Comparison of ENCODE assay signal across 25 cellular contexts in genomic region chr20:64244870-64245603, GRCh38. TPM values are rescaled to one million over a fixed set of nuclear protein-coding genes. Genes with fewer than 3 reads are reported as not detected.
DNase-seq lines count a peak whose midpoint lies in the region; ATAC-seq and TF ChIP-seq lines count a peak whose summit lies in the region.
"Had no signal": no experiment of that assay in that cellular context is flagged by ENCODE, and none has a peak within 500 bp of the region (broad histone marks: within the 10 kb centered on the region; RNA-seq: fewer than 3 reads in every experiment).

No MANE protein-coding gene starts in this region.

- DNase-seq in NCI-H748 (lab: John Stamatoyannopoulos, UW; ENCODE audit: unreplicated experiment): peak; percentile 3
- no peak for DNase-seq in NCI-H748 treated with DMSO at 0.1 percent for 48 hours (lab: John Stamatoyannopoulos, UW)
- DNase-seq in CD8-positive, alpha-beta T cell: peak in 1 of 7 experiments; percentile 44
- DNase-seq in central memory CD8-positive, alpha-beta T cell (ENCODE audit: low spot score in 2 of 2): no peak
- peak in 2 of 10 donors; percentile 22 to 34 for DNase-seq in naive thymus-derived CD8-positive, alpha-beta T cell
- no peak for DNase-seq in esophagus squamous epithelium (lab: John Stamatoyannopoulos, UW)
- DNase-seq: activated CD4-positive, alpha-beta T cell treated with anti-CD3 and anti-CD28 coated beads, Interleukin-2, amount 10 ng/mL, durations not matched to agents 7 days and 5 days; C1 segment of cervical spinal cord; DMS153; effector memory CD8-positive, alpha-beta T cell; GF-D8; left ventricle myocardium superior; mucosa of descending colon; NCI-H2171 treated with DMSO at 0.1 percent for 48 hours; NCI-H82; PC-9; SJCRH30; stimulated activated CD4-positive, alpha-beta T cell treated with anti-CD3 and anti-CD28 coated beads, Interleukin-4, amount 100 ng/mL, for 24 hours; T-helper 17 cell; upper lobe of right lung had no signal

- H3K36me3 ChIP-seq in CD8-positive, alpha-beta T cell (ENCODE audit: insufficient read depth, low read length): no peaks in the 10 kb centered on the region
- H3K36me3 ChIP-seq in esophagus squamous epithelium: no peaks in the 10 kb centered on the region
- H3K36me3 ChIP-seq: SJCRH30, upper lobe of right lung had no signal

- no peak for TF ChIP-seq POLR2A in esophagus squamous epithelium (IDR thresholded peaks at IDR 0.05)

- POLR2A ChIA-PET in CD8-positive, alpha-beta T cell (lab: Charles Lee): interaction anchor here (1.5 kb wide), 1 partner anchor 10 kb away, joined by 5 read pairs; the partner anchor contains the start of gene PCMTD2
- POLR2A ChIA-PET in naive thymus-derived CD8-positive, alpha-beta T cell (lab: Charles Lee): interaction anchor here (1.3 to 2.3 kb wide), 2 partner anchors 9 to 11 kb away, joined by 3 to 10 read pairs; partner anchors contain the start of gene PCMTD2

- no peaks in the 10 kb centered on the region for H3K36me3 Mint-ChIP-seq in CD8-positive, alpha-beta T cell
- H3K36me3 Mint-ChIP-seq in central memory CD8-positive, alpha-beta T cell (ENCODE audit: insufficient read depth): peaks cover 1% of the 10 kb centered on the region
- H3K36me3 Mint-ChIP-seq in naive thymus-derived CD8-positive, alpha-beta T cell: no peaks in the 10 kb centered on the region
- H3K36me3 Mint-ChIP-seq: activated naive CD4-positive, alpha-beta T cell treated with anti-CD3 and anti-CD28 coated beads, Interleukin-2, amount 50 U/mL, for 72 hours had no signal

- H3K27ac ChIP-seq in CD8-positive, alpha-beta T cell (ENCODE audit: low read depth, low read length): no peak overlapping the region
- no peak overlapping the region for H3K27ac ChIP-seq in esophagus squamous epithelium
- H3K27ac ChIP-seq: PC-9, SJCRH30, upper lobe of right lung had no signal

- WGBS in esophagus squamous epithelium, 2 donors: 50 to 72% methylated on average over 4 to 6 of the region's 8 CpGs

- no peaks in the 10 kb centered on the region for H3K9me3 ChIP-seq in CD8-positive, alpha-beta T cell (ENCODE audit: low read length)
- H3K9me3 ChIP-seq in esophagus squamous epithelium: no peaks in the 10 kb centered on the region
- H3K9me3 ChIP-seq: mucosa of descending colon, SJCRH30, upper lobe of right lung had no signal

- TF ChIP-seq CTCF in CD8-positive, alpha-beta T cell (IDR thresholded peaks at IDR 0.05): no peak
- TF ChIP-seq CTCF in esophagus squamous epithelium (IDR thresholded peaks at IDR 0.05): no peak

- no peak overlapping the region for H3K4me3 ChIP-seq in CD8-positive, alpha-beta T cell (ENCODE audit: low read depth, low read length)
- no peak overlapping the region for H3K4me3 ChIP-seq in esophagus squamous epithelium
- H3K4me3 ChIP-seq: mucosa of descending colon, PC-9, SJCRH30, smooth muscle cell, upper lobe of right lung had no signal

- peaks cover 6% of the 10 kb centered on the region for H3K4me1 ChIP-seq in CD8-positive, alpha-beta T cell (ENCODE audit: insufficient read depth, low read length)
- H3K4me1 ChIP-seq in esophagus squamous epithelium: no peaks in the 10 kb centered on the region
- H3K4me1 ChIP-seq: SJCRH30, upper lobe of right lung had no signal

- H3K27ac Mint-ChIP-seq in CD8-positive, alpha-beta T cell: no peak overlapping the region
- H3K27ac Mint-ChIP-seq in central memory CD8-positive, alpha-beta T cell (ENCODE audit: low read depth): no peak overlapping the region
- peak overlapping the region in 1 of 10 donors; percentile 73 for H3K27ac Mint-ChIP-seq in naive thymus-derived CD8-positive, alpha-beta T cell
- H3K27ac Mint-ChIP-seq: activated CD4-positive, alpha-beta T cell treated with anti-CD3 and anti-CD28 coated beads, Interleukin-2, amount 10 ng/mL, durations not matched to agents 7 days and 5 days had no signal

- peak; percentile 68 for ATAC-seq in CD8-positive, alpha-beta T cell
- ATAC-seq in central memory CD8-positive, alpha-beta T cell (replicated peaks; ENCODE audit: extremely low read depth, poor library complexity, severe bottlenecking): peak; percentile 43
- ATAC-seq in naive thymus-derived CD8-positive, alpha-beta T cell: peak; percentile 41 to 97
- ATAC-seq in GM19023 (IDR thresholded peaks at IDR 0.05; ENCODE audit: unreplicated experiment) (no peak), GM19324 (IDR thresholded peaks at IDR 0.05; ENCODE audit: low FRiP score, unreplicated experiment) (no peak)
- ATAC-seq: activated naive CD4-positive, alpha-beta T cell treated with anti-CD3 and anti-CD28 coated beads, Interleukin-2, amount 50 U/mL, for 72 hours; effector memory CD8-positive, alpha-beta T cell; left ventricle myocardium superior; mucosa of descending colon; T-helper 17 cell; upper lobe of right lung had no signal

- peaks cover 9% of the 10 kb centered on the region for H3K4me1 Mint-ChIP-seq in CD8-positive, alpha-beta T cell (ENCODE audit: low read depth)
- H3K4me1 Mint-ChIP-seq in central memory CD8-positive, alpha-beta T cell: peaks cover 7% of the 10 kb centered on the region
- H3K4me1 Mint-ChIP-seq in naive thymus-derived CD8-positive, alpha-beta T cell: peaks cover 0 to 15% (median 6%) of the 10 kb centered on the region in 4 donors
- H3K4me1 Mint-ChIP-seq: activated CD4-positive, alpha-beta T cell treated with anti-CD3 and anti-CD28 coated beads, Interleukin-2, amount 10 ng/mL, durations not matched to agents 7 days and 5 days had no signal

- CTCF ChIA-PET in CD8-positive, alpha-beta T cell (lab: Charles Lee): no interaction called here

- peaks cover 12% of the 10 kb centered on the region for H3K27me3 Mint-ChIP-seq in CD8-positive, alpha-beta T cell (ENCODE audit: low read depth)
- peaks cover 48% of the 10 kb centered on the region for H3K27me3 Mint-ChIP-seq in central memory CD8-positive, alpha-beta T cell
- H3K27me3 Mint-ChIP-seq in naive thymus-derived CD8-positive, alpha-beta T cell: peaks cover 3 to 23% (median 10%) of the 10 kb centered on the region in 5 donors

- no peaks in the 10 kb centered on the region for H3K9me3 Mint-ChIP-seq in CD8-positive, alpha-beta T cell
- H3K9me3 Mint-ChIP-seq in central memory CD8-positive, alpha-beta T cell: no peaks in the 10 kb centered on the region
- H3K9me3 Mint-ChIP-seq in naive thymus-derived CD8-positive, alpha-beta T cell: no peaks in the 10 kb centered on the region
- H3K9me3 Mint-ChIP-seq: activated CD4-positive, alpha-beta T cell treated with anti-CD3 and anti-CD28 coated beads, Interleukin-2, amount 10 ng/mL, durations not matched to agents 7 days and 5 days; activated naive CD4-positive, alpha-beta T cell treated with anti-CD3 and anti-CD28 coated beads, Interleukin-2, amount 50 U/mL, for 72 hours; effector memory CD8-positive, alpha-beta T cell; neural crest cell had no signal

- peaks cover 3% of the 10 kb centered on the region for H3K27me3 ChIP-seq in CD8-positive, alpha-beta T cell (ENCODE audit: insufficient read depth, low read length)
- H3K27me3 ChIP-seq in esophagus squamous epithelium: peaks cover 0 to 39% (median 0%) of the 10 kb centered on the region in 4 donors

- intact Hi-C loops in CD8-positive, alpha-beta T cell (cut with DNase I, micrococcal nuclease): no loop called here
- intact Hi-C loops in esophagus squamous epithelium (cut with DNase I): no loop called here

- no peak overlapping the region for H3K4me3 Mint-ChIP-seq in CD8-positive, alpha-beta T cell
- no peak overlapping the region for H3K4me3 Mint-ChIP-seq in central memory CD8-positive, alpha-beta T cell
- H3K4me3 Mint-ChIP-seq in naive thymus-derived CD8-positive, alpha-beta T cell: peak overlapping the region in 1 of 10 donors; percentile 54
- H3K4me3 Mint-ChIP-seq: activated CD4-positive, alpha-beta T cell treated with anti-CD3 and anti-CD28 coated beads, Interleukin-2, amount 10 ng/mL, durations not matched to agents 7 days and 5 days; effector memory CD8-positive, alpha-beta T cell; neural crest cell; T-helper 17 cell had no signal

RNA-seq across cellular contexts. Expression of gene PCMTD2, which starts 10.5 kb away (rescaled TPM):
- total RNA-seq in CD8-positive, alpha-beta T cell: 10 to 100 TPM; 56.3 to 64.1 TPM
- 100 to 1,000 TPM; 229 to 231 TPM for total RNA-seq in naive thymus-derived CD8-positive, alpha-beta T cell
- polyA plus RNA-seq in naive thymus-derived CD8-positive, alpha-beta T cell: 10 to 100 TPM; 63.1 to 80.2 (median 74.4) TPM
- 10 to 100 TPM; 34.5 to 58.9 (median 47.8) TPM for total RNA-seq in esophagus squamous epithelium

Comparison
In these comparisons a context has a peak if more than half of its experiments do, and no peak if none do; other contexts are left out.
1. ATAC-seq: peak in CD8-positive, alpha-beta T cell (single experiment), central memory CD8-positive, alpha-beta T cell (single experiment) and naive thymus-derived CD8-positive, alpha-beta T cell (2 of 2); none in GM19023 (single experiment) and GM19324 (single experiment).